In the genomic region with DNA sequence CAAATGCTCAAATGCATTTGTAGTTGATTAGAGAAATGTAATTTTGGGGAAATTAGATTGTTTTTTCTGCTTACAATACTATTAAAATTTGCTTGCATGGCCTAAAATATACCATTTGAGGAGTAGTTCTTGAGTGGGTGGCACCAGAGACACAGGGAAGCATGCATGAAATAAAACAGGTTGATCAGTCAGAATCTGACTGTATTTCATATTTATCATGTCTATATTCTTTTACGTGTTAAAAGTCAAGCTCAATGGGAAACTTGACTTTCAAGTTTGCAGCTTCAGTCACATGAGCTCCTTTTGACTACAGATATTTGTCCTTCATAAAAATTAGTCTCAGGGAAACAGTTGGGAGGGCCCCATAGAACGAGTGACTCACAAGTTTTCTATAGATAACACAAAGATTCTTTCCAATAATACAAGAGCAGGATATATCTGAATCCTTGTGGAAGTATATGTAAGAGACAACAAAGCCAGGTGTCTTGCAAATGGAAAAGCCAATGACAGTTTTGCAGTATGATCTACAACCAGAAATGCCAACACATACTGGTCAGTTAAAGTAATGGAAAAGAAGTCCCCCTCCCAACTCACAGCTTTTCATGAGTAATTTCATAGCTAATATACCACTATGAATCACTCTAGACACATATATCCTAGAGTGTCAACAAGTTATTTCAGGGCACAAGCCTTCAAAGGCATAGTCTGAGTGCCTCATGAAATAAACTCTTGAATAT, we compare ENCODE assay signal across 1 cellular context.
TF ChIP-seq lines count a peak whose summit lies in the region.

No MANE protein-coding gene starts in this region.

TF ChIP-seq in K562, 482 proteins besides CTCF, POLR2A, EP300 and RAD21 (continued from another document and continues in another):
- TF ChIP-seq, protein P1, sequence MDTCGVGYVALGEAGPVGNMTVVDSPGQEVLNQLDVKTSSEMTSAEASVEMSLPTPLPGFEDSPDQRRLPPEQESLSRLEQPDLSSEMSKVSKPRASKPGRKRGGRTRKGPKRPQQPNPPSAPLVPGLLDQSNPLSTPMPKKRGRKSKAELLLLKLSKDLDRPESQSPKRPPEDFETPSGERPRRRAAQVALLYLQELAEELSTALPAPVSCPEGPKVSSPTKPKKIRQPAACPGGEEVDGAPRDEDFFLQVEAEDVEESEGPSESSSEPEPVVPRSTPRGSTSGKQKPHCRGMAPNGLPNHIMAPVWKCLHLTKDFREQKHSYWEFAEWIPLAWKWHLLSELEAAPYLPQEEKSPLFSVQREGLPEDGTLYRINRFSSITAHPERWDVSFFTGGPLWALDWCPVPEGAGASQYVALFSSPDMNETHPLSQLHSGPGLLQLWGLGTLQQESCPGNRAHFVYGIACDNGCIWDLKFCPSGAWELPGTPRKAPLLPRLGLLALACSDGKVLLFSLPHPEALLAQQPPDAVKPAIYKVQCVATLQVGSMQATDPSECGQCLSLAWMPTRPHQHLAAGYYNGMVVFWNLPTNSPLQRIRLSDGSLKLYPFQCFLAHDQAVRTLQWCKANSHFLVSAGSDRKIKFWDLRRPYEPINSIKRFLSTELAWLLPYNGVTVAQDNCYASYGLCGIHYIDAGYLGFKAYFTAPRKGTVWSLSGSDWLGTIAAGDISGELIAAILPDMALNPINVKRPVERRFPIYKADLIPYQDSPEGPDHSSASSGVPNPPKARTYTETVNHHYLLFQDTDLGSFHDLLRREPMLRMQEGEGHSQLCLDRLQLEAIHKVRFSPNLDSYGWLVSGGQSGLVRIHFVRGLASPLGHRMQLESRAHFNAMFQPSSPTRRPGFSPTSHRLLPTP (IDR thresholded peaks at IDR 0.05; ENCODE audit: borderline replicate concordance, extremely low read depth, insufficient read length) = no peak
- no peak for TF ChIP-seq ZKSCAN1 (IDR thresholded peaks at IDR 0.05; ENCODE audit: low read depth, low read length)
- TF ChIP-seq, protein P2, sequence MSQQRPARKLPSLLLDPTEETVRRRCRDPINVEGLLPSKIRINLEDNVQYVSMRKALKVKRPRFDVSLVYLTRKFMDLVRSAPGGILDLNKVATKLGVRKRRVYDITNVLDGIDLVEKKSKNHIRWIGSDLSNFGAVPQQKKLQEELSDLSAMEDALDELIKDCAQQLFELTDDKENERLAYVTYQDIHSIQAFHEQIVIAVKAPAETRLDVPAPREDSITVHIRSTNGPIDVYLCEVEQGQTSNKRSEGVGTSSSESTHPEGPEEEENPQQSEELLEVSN (IDR thresholded peaks at IDR 0.05; ENCODE audit: borderline replicate concordance in 1 of 2, extremely low read depth in 1 of 2, insufficient read depth in 1 of 2, insufficient read length in 1 of 2, low read depth in 1 of 2, low read length in 1 of 2, poor library complexity in 1 of 2, severe bottlenecking in 1 of 2) = no peak
- TF ChIP-seq, protein P3, sequence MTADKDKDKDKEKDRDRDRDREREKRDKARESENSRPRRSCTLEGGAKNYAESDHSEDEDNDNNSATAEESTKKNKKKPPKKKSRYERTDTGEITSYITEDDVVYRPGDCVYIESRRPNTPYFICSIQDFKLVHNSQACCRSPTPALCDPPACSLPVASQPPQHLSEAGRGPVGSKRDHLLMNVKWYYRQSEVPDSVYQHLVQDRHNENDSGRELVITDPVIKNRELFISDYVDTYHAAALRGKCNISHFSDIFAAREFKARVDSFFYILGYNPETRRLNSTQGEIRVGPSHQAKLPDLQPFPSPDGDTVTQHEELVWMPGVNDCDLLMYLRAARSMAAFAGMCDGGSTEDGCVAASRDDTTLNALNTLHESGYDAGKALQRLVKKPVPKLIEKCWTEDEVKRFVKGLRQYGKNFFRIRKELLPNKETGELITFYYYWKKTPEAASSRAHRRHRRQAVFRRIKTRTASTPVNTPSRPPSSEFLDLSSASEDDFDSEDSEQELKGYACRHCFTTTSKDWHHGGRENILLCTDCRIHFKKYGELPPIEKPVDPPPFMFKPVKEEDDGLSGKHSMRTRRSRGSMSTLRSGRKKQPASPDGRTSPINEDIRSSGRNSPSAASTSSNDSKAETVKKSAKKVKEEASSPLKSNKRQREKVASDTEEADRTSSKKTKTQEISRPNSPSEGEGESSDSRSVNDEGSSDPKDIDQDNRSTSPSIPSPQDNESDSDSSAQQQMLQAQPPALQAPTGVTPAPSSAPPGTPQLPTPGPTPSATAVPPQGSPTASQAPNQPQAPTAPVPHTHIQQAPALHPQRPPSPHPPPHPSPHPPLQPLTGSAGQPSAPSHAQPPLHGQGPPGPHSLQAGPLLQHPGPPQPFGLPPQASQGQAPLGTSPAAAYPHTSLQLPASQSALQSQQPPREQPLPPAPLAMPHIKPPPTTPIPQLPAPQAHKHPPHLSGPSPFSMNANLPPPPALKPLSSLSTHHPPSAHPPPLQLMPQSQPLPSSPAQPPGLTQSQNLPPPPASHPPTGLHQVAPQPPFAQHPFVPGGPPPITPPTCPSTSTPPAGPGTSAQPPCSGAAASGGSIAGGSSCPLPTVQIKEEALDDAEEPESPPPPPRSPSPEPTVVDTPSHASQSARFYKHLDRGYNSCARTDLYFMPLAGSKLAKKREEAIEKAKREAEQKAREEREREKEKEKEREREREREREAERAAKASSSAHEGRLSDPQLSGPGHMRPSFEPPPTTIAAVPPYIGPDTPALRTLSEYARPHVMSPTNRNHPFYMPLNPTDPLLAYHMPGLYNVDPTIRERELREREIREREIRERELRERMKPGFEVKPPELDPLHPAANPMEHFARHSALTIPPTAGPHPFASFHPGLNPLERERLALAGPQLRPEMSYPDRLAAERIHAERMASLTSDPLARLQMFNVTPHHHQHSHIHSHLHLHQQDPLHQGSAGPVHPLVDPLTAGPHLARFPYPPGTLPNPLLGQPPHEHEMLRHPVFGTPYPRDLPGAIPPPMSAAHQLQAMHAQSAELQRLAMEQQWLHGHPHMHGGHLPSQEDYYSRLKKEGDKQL (CRISPR knock-in tag; IDR thresholded peaks at IDR 0.05; ENCODE audit: borderline replicate concordance) = no peak
- TF ChIP-seq DNMT1 (IDR thresholded peaks at IDR 0.05) = no peak
- TF ChIP-seq TOE1 (IDR thresholded peaks at IDR 0.05; ENCODE audit: borderline replicate concordance) = no peak
- TF ChIP-seq TOE1 (CRISPR knock-in tag; IDR thresholded peaks at IDR 0.05; ENCODE audit: borderline replicate concordance, low read depth) = no peak
- no peak for TF ChIP-seq ZNF3 (CRISPR knock-in tag; IDR thresholded peaks at IDR 0.05)
- TF ChIP-seq, protein P4, sequence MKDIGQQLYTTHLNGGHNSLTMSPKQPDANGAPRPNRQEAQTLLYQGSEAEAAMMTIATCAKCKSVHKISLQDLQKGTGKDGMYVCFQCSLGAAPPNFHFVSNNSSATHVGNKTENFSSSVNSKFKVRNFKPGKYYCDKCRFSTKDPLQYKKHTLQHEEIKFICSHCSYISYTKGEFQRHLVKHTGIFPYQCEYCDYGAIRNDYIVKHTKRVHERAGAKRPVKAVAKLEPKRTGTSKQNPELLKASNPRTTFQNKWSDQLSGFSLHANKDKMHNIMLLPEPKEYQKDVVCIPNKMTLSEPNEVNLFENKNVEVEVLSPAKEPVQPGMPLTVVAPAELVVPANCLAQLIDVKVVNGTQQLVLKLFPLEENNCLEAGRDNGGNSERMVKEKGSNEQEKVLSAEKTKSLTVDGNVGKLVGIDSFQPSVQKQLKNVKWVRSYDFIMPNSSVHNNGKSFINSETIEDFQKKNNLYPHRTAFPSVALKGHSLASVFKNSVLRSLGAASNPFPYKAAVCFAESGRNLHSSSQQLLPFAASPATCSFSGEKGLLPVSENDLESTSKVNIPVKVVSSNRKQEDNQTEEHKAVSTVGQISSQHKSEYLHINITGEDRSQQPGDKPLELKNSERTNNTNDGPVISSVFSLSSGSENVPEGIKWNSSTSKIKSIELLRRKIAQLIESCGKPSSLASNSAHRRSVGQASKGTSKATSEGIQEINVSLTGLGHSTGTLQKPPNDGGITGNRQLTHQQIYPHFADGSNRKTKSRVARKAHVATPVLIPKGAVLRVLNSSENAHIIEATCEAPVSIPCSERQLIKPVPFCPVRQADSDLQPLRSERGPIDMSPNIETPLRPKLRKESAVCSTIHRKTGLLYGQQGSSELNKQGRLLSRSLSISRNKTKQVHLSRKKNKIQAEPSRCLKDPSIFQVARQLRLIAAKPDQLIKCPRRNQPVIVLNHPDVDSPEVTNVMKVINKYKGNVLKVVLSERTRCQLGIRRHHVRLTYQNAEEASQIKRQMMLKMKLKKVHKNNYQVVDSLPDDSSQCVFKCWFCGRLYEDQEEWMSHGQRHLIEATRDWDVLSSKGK (CRISPR knock-in tag; IDR thresholded peaks at IDR 0.05) = no peak
- no peak for TF ChIP-seq NR3C1 (CRISPR knock-in tag; IDR thresholded peaks at IDR 0.05)
- peak; percentile 55 for TF ChIP-seq ARID1B (IDR thresholded peaks at IDR 0.05)
- no peak for TF ChIP-seq GATAD2A (IDR thresholded peaks at IDR 0.05)
- peak; percentile 17; the same call in 1 of the 2 replicates for TF ChIP-seq BACH1 (tag; IDR thresholded peaks at IDR 0.05)
- TF ChIP-seq ZNF766 (CRISPR knock-in tag; conservative IDR thresholded peaks at IDR 0.05) = no peak
- peak; percentile 65; the same call in 1 of the 2 replicates for TF ChIP-seq SMARCE1 (IDR thresholded peaks at IDR 0.05)
- peak; percentile 49; the same call in 1 of the 2 replicates for TF ChIP-seq SMARCA4 (IDR thresholded peaks at IDR 0.05)
- TF ChIP-seq, protein P5, sequence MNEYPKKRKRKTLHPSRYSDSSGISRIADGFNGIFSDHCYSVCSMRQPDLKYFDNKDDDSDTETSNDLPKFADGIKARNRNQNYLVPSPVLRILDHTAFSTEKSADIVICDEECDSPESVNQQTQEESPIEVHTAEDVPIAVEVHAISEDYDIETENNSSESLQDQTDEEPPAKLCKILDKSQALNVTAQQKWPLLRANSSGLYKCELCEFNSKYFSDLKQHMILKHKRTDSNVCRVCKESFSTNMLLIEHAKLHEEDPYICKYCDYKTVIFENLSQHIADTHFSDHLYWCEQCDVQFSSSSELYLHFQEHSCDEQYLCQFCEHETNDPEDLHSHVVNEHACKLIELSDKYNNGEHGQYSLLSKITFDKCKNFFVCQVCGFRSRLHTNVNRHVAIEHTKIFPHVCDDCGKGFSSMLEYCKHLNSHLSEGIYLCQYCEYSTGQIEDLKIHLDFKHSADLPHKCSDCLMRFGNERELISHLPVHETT (CRISPR knock-in tag; conservative IDR thresholded peaks at IDR 0.05 in 1 of 2, IDR thresholded peaks at IDR 0.05 in 1 of 2) = 0 out of 4 replicates have a peak, but pooled peaks of 1 of the 2 experiments have one; percentile 37
- peak; percentile 95 for TF ChIP-seq FOSL1 (tag; conservative IDR thresholded peaks at IDR 0.05)
- TF ChIP-seq ETS1 (conservative IDR thresholded peaks at IDR 0.05; ENCODE audit: control insufficient read depth, low read depth, low read length) = no peak
- peak; percentile 71; the same call in 1 of the 2 replicates for TF ChIP-seq JUND (IDR thresholded peaks at IDR 0.05; ENCODE audit: borderline replicate concordance, low read depth, low read length)
- TF ChIP-seq JUND (tag; IDR thresholded peaks at IDR 0.05; ENCODE audit: borderline replicate concordance, low read depth, low read length) = no peak; the same call in 1 of the 3 replicates
- TF ChIP-seq HMBOX1 (IDR thresholded peaks at IDR 0.05) = 0 out of 2 replicates have a peak, but pooled peaks have one; percentile 20
- no peak for TF ChIP-seq SRSF9 (IDR thresholded peaks at IDR 0.05; ENCODE audit: borderline replicate concordance, low read depth, low read length)
- TF ChIP-seq EP400 (IDR thresholded peaks at IDR 0.05) = 0 out of 2 replicates have a peak, but pooled peaks have one; percentile 35
- TF ChIP-seq, protein P6, sequence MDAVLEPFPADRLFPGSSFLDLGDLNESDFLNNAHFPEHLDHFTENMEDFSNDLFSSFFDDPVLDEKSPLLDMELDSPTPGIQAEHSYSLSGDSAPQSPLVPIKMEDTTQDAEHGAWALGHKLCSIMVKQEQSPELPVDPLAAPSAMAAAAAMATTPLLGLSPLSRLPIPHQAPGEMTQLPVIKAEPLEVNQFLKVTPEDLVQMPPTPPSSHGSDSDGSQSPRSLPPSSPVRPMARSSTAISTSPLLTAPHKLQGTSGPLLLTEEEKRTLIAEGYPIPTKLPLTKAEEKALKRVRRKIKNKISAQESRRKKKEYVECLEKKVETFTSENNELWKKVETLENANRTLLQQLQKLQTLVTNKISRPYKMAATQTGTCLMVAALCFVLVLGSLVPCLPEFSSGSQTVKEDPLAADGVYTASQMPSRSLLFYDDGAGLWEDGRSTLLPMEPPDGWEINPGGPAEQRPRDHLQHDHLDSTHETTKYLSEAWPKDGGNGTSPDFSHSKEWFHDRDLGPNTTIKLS (IDR thresholded peaks at IDR 0.05; ENCODE audit: borderline replicate concordance, low read depth) = no peak
- TF ChIP-seq, protein P7, sequence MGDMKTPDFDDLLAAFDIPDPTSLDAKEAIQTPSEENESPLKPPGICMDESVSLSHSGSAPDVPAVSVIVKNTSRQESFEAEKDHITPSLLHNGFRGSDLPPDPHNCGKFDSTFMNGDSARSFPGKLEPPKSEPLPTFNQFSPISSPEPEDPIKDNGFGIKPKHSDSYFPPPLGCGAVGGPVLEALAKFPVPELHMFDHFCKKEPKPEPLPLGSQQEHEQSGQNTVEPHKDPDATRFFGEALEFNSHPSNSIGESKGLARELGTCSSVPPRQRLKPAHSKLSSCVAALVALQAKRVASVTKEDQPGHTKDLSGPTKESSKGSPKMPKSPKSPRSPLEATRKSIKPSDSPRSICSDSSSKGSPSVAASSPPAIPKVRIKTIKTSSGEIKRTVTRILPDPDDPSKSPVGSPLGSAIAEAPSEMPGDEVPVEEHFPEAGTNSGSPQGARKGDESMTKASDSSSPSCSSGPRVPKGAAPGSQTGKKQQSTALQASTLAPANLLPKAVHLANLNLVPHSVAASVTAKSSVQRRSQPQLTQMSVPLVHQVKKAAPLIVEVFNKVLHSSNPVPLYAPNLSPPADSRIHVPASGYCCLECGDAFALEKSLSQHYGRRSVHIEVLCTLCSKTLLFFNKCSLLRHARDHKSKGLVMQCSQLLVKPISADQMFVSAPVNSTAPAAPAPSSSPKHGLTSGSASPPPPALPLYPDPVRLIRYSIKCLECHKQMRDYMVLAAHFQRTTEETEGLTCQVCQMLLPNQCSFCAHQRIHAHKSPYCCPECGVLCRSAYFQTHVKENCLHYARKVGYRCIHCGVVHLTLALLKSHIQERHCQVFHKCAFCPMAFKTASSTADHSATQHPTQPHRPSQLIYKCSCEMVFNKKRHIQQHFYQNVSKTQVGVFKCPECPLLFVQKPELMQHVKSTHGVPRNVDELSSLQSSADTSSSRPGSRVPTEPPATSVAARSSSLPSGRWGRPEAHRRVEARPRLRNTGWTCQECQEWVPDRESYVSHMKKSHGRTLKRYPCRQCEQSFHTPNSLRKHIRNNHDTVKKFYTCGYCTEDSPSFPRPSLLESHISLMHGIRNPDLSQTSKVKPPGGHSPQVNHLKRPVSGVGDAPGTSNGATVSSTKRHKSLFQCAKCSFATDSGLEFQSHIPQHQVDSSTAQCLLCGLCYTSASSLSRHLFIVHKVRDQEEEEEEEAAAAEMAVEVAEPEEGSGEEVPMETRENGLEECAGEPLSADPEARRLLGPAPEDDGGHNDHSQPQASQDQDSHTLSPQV (IDR thresholded peaks at IDR 0.05) = peak; percentile 72
